ENCODE assay signal across 1 cellular context in the genomic region with DNA sequence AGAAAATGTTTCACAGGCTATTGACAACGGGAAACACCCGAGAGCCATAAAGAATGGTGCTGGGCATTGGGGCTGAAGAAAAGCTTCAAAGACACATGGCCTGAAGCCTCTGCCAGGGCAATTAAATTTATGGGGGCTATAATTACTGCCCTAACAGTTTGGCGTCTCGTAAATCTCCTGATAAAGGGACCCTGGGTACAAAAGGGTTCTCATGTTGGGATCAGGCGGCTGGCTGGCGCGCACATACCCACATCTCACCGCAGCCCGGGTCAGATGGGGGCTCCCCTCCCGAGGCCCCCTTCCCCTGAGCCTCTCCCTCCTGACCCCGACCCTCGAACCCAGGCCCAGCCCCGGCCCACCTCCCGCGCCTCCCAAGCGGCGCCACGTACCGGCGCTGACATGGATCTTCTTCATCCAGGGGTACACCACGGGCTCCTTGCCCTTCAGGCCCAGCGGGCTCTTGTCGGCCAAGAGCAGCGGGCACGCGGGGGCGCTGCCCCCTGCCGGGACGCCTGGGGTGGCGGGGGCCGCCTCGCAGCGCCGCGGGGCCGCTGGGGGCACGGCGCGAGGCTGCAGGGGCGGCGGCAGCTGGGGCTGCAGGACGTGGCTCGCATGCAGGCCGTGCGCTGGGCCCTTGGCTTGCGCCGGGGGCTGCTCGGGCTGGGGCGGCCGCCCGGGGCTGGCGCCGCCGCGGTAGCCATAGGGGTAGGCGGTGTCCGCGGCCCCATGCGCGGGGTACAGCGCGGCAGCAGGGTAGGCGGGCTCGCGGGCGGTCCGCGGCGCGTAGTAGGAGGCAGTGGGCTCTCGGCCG.
TF ChIP-seq lines count a peak whose summit lies in the region.

No MANE protein-coding gene starts in this region.

TF ChIP-seq in IMR-90, 13 proteins besides CTCF, POLR2A, EP300 and RAD21:
- TF ChIP-seq BHLHE40 (IDR thresholded peaks at IDR 0.05; ENCODE audit: low read depth, low read length) (0 out of 2 replicates have a peak, but pooled peaks have one; percentile 12), SMC3 (IDR thresholded peaks at IDR 0.05; ENCODE audit: low read depth, low read length) (no peak; the same call in 1 of the 2 replicates), RFX5 (IDR thresholded peaks at IDR 0.05; ENCODE audit: low read depth, low read length) (no peak), FOS (IDR thresholded peaks at IDR 0.05; ENCODE audit: low read depth, low read length) (no peak), CHD1 (IDR thresholded peaks at IDR 0.05; ENCODE audit: low read depth, low read length) (peak; percentile 51; the same call in 1 of the 2 replicates), MXI1 (IDR thresholded peaks at IDR 0.05; ENCODE audit: borderline replicate concordance, low read depth, low read length) (peak; percentile 46; the same call in 1 of the 2 replicates), MAZ (IDR thresholded peaks at IDR 0.05; ENCODE audit: borderline replicate concordance, low read depth, low read length) (0 out of 2 replicates have a peak, but pooled peaks have one; percentile 31)
- TF ChIP-seq, protein P1, sequence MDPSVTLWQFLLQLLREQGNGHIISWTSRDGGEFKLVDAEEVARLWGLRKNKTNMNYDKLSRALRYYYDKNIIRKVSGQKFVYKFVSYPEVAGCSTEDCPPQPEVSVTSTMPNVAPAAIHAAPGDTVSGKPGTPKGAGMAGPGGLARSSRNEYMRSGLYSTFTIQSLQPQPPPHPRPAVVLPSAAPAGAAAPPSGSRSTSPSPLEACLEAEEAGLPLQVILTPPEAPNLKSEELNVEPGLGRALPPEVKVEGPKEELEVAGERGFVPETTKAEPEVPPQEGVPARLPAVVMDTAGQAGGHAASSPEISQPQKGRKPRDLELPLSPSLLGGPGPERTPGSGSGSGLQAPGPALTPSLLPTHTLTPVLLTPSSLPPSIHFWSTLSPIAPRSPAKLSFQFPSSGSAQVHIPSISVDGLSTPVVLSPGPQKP (IDR thresholded peaks at IDR 0.05; ENCODE audit: borderline replicate concordance, low read depth, low read length), result no peak
TF ChIP-seq in IMR-90: peak in this region for 4.
